In the genomic region with DNA sequence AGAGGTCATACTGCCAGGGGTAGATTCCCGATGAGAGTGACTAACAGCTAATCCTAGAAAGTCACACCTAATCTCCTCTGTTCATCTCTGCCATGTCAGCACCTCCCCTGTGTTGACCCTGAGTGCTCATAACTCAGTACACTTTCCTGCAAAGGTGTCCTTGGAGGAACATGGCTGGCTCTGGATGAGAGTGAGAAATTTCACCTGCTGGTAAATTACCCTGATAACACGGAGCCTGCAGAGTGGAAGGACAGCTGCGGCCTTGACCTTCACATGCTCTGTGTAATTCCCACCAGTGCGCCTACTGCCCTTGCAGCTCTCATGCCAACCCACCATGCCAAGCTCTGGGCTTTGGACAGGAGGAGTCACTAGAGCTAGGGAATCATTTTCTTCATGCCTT, we compare ENCODE assay signal across 18 cellular contexts.
"Had no signal": no experiment of that assay in that cellular context is flagged by ENCODE, and none has a peak within 500 bp of the region (broad histone marks: within the 10 kb centered on the region; RNA-seq: fewer than 3 reads in every experiment).

No MANE protein-coding gene starts in this region.

- H3K9me3 Mint-ChIP-seq: dendritic cell treated with granulocyte-macrophage colony-stimulating factor and Interleukin-4, amounts not matched to agents 40 ng/mL and 50 ng/mL, for 4 days; nephron had no signal

- H3K4me2 ChIP-seq: smooth muscle cell had no signal

- H3K36me3 Mint-ChIP-seq: immature natural killer cell, naive B cell had no signal

- H3K27me3 ChIP-seq: esophagus squamous epithelium, gastroesophageal sphincter had no signal

- H3K4me3 ChIP-seq: esophagus squamous epithelium, gastroesophageal sphincter, smooth muscle cell had no signal

- H3K9me3 ChIP-seq: esophagus squamous epithelium, gastroesophageal sphincter had no signal

- H3K27ac Mint-ChIP-seq: dendritic cell treated with granulocyte-macrophage colony-stimulating factor and Interleukin-4, amounts not matched to agents 40 ng/mL and 50 ng/mL, for 4 days; effector memory CD8-positive, alpha-beta T cell; immature natural killer cell; naive B cell; nephron had no signal

- H3K27ac ChIP-seq: esophagus squamous epithelium, gastroesophageal sphincter had no signal

- H3K4me1 Mint-ChIP-seq: immature natural killer cell, naive B cell had no signal

- H3K4me3 Mint-ChIP-seq: dendritic cell treated with granulocyte-macrophage colony-stimulating factor and Interleukin-4, amounts not matched to agents 40 ng/mL and 50 ng/mL, for 4 days; effector memory CD8-positive, alpha-beta T cell; immature natural killer cell; naive B cell; nephron had no signal

- DNase-seq: effector memory CD8-positive, alpha-beta T cell; esophagus squamous epithelium; foreskin fibroblast; glutamatergic neuron; immature natural killer cell; kidney; left cardiac atrium; mesendoderm; naive B cell; posterior cingulate gyrus; right cardiac atrium; stimulated activated CD4-positive, alpha-beta T cell treated with anti-CD3 and anti-CD28 coated beads, Interleukin-2, amount 100 ng/mL, for 48 hours; stimulated activated naive CD4-positive, alpha-beta T cell treated with Interleukin-2 at 50 U/mL for 16 hours; trophoblast cell had no signal

- H3K36me3 ChIP-seq: esophagus squamous epithelium, gastroesophageal sphincter had no signal

- ATAC-seq: effector memory CD8-positive, alpha-beta T cell; gastroesophageal sphincter; left cardiac atrium; right cardiac atrium had no signal

- H3K4me1 ChIP-seq: esophagus squamous epithelium, gastroesophageal sphincter had no signal
